In genomic region chr2:144529841-144530240, GRCh38 we compare ENCODE assay signal across 18 cellular contexts.
"Had no signal": no experiment of that assay in that cellular context is flagged by ENCODE, and none has a peak within 500 bp of the region (broad histone marks: within the 10 kb centered on the region; RNA-seq: fewer than 3 reads in every experiment).

No MANE protein-coding gene starts in this region.

- H3K4me1 ChIP-seq: parathyroid adenoma had no signal

- H3K79me2 ChIP-seq: parathyroid adenoma had no signal

- H3K9ac ChIP-seq: parathyroid adenoma had no signal

- H3K27me3 ChIP-seq: brain microvascular endothelial cell, SJSA1 had no signal

- DNase-seq: activated B cell treated with CpG ODN at 0.5 μM for 24 hours; activated CD4-positive, alpha-beta T cell treated with anti-CD3 and anti-CD28 coated beads, Interleukin-2, amount 10 ng/mL, durations not matched to agents 24 days and 14 days; activated CD8-positive, alpha-beta memory T cell treated with anti-CD3 and anti-CD28 coated beads, Interleukin-2, amount 50 U/mL, for 48 hours; activated gamma-delta T cell; activated T-cell treated with anti-CD3 and anti-CD28 coated beads, Interleukin-2, amount 50 U/mL, for 72 hours; amygdala; brain microvascular endothelial cell; glutamatergic neuron; immature natural killer cell; mucosa of descending colon; naive thymus-derived CD4-positive, alpha-beta T cell; SW 1271; trophoblast cell had no signal

- H3K4me3 ChIP-seq: lung, mucosa of descending colon, SJSA1 had no signal

- H3K27ac ChIP-seq: brain microvascular endothelial cell, neutrophil, parathyroid adenoma, SJSA1 had no signal

- H3K9me3 ChIP-seq: mucosa of descending colon, neutrophil, SJSA1 had no signal

- FAIRE-seq: TTC549 had no signal

- H2AFZ ChIP-seq: parathyroid adenoma had no signal

- H3K36me3 ChIP-seq: brain microvascular endothelial cell, neutrophil, SJSA1 had no signal
